ENCODE assay signal across 8 cellular contexts in genomic region chr19:22633706-22634449, GRCh38.
DNase-seq lines count a peak whose midpoint lies in the region; TF ChIP-seq lines count a peak whose summit lies in the region.
"Not testable (repeated sequence)": the region's sequence is repeated elsewhere in the genome, so short reads cannot be mapped to it uniquely, and the experiment has no call there.

ZNF492 (plus strand) TSS chr19:22634324; CDS start chr19:22653400, 19,076 bp downstream.

- DNase-seq in AG10803 (ENCODE audit: low read depth) = peak; percentile 89
- DNase-seq in GM20000 (ENCODE audit: low spot score) = peak; percentile 64
- peak; percentile 26 for DNase-seq in NCI-H226
- DNase-seq in activated CD4-positive, alpha-beta T cell treated with anti-CD3 and anti-CD28 coated beads, Interleukin-2, amount 50 U/mL, for 48 hours = peak; percentile 76 to 81
- peak; percentile 97 for DNase-seq in astrocyte of the hippocampus (ENCODE audit: low read depth, low spot score)
- DNase-seq in head of caudate nucleus = peak; percentile 83 to 96 (median 90)
- DNase-seq in nucleus accumbens (lab: John Stamatoyannopoulos, UW) = peak in 55 of 56 donors; percentile 15 to 93 (median 81)
- DNase-seq in stimulated activated CD8-positive, alpha-beta memory T cell treated with anti-CD3 and anti-CD28 coated beads, Interleukin-15, amount 100 ng/mL, for 1 hour (ENCODE audit: low read depth) = peak; percentile 61

- intact Hi-C loops in head of caudate nucleus (cut with DNase I) = not testable (repeated sequence)

- TF ChIP-seq CTCF in AG10803 (conservative IDR thresholded peaks at IDR 0.05; ENCODE audit: low read length); GM20000 (IDR thresholded peaks at IDR 0.05; ENCODE audit: extremely low read depth, missing control alignments): not testable (repeated sequence)

- H3K4me3 ChIP-seq in AG10803 (ENCODE audit: low read length) = peak within 1 kb of the TSS; percentile 75

Comparison
In these comparisons a context has a peak if more than half of its experiments do, and no peak if none do; other contexts are left out.
1. Peak in every context shown above with its lines: DNase-seq and H3K4me3 ChIP-seq.
2. DNase-seq: peak in every context shown above with its lines; median percentile 97 in astrocyte of the hippocampus; 90 in head of caudate nucleus; 89 in AG10803; 81 in nucleus accumbens; 78 in activated CD4-positive, alpha-beta T cell treated with anti-CD3 and anti-CD28 coated beads, Interleukin-2, amount 50 U/mL, for 48 hours; 64 in GM20000; 61 in stimulated activated CD8-positive, alpha-beta memory T cell treated with anti-CD3 and anti-CD28 coated beads, Interleukin-15, amount 100 ng/mL, for 1 hour; 26 in NCI-H226.